Comparison of ENCODE assay signal across 8 cellular contexts in the genomic region with DNA sequence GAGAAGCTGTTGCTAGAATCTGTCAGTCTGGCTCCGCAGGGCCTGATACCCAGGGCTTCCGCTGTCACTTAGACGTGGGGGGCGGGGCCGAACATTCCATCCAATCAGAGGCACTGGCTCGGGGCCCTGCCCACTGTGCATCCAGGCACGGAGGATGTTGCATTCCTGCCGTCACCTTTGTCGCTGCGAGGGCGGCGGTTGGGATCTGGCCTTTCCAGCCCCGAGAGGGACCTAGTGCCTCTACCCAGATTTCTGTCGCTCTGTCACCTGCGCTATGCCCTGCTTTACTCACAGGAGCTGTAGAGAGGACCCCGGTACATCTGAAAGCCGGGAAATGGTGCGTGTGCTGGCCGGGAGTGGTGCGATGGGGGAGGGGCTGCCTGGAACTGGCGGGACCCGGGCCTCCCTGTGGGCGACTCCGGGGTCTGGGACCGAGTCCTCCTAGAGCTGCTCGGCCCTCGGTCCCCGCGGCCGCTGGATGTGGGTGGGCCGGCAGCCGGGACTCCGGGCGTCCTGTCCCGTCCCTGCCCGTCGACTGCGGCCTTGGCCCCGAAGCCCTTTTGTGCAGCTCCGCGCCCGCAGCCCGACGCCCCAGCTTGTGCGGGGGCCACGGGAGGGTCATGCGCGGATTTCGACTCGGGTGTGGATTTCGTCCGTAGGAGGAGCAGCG. TPM values are rescaled to one million over a fixed set of nuclear protein-coding genes. Genes with fewer than 3 reads are reported as not detected.
DNase-seq lines count a peak whose midpoint lies in the region; ATAC-seq and TF ChIP-seq lines count a peak whose summit lies in the region.

A gene (plus strand): TSS at position 133 of the 670 bp plus-strand sequence. CDS start 142 bp downstream, at position 275.

- H3K27ac Mint-ChIP-seq in T-helper 17 cell: peak within 1 kb of the TSS; percentile 49

- no peaks in the 10 kb centered on the region for H3K9me3 ChIP-seq in T-helper 17 cell (ENCODE audit: control insufficient read depth, low read length, poor library complexity, severe bottlenecking)
- H3K9me3 ChIP-seq in right atrium auricular region: no peaks in the 10 kb centered on the region

- H3K27ac ChIP-seq in right atrium auricular region: peak within 1 kb of the TSS; percentile 18 to 60
- no peak within 1 kb of the TSS for H3K27ac ChIP-seq in rectal smooth muscle tissue (ENCODE audit: low read depth, low read length)

- no peak for TF ChIP-seq CTCF in BJ (IDR thresholded peaks at IDR 0.05; ENCODE audit: insufficient read depth, low read depth, low read length)
- TF ChIP-seq CTCF in GM20000 (IDR thresholded peaks at IDR 0.05; ENCODE audit: extremely low read depth, missing control alignments): no peak
- TF ChIP-seq CTCF in right atrium auricular region (IDR thresholded peaks at IDR 0.05): no peak

- H3K4me1 Mint-ChIP-seq in T-helper 17 cell: peaks cover 8% of the 10 kb centered on the region

- no peaks in the 10 kb centered on the region for H3K36me3 Mint-ChIP-seq in T-helper 17 cell (ENCODE audit: low read depth)

- H3K9ac ChIP-seq in rectal smooth muscle tissue (ENCODE audit: low read length): no peak within 1 kb of the TSS

- ATAC-seq in T-helper 17 cell: peak; percentile 100

- H3K4me1 ChIP-seq in right atrium auricular region (peaks cover 0 to 13% of the 10 kb centered on the region in 2 donors), rectal smooth muscle tissue (ENCODE audit: control insufficient read depth, insufficient read depth, low read length) (no peaks in the 10 kb centered on the region)

- H3K4me3 Mint-ChIP-seq in T-helper 17 cell: peak within 1 kb of the TSS; percentile 92

- POLR2A ChIA-PET in BJ (lab: Charles Lee): no interaction called here

- H3K27me3 Mint-ChIP-seq in T-helper 17 cell: no peaks in the 10 kb centered on the region

- H3K4me3 ChIP-seq in BJ (ENCODE audit: low read depth, low read length) (peak within 1 kb of the TSS; percentile 56), right atrium auricular region (peak within 1 kb of the TSS; percentile 50 to 71), rectal smooth muscle tissue (ENCODE audit: low read length) (peak within 1 kb of the TSS; percentile 76)

- no peaks in the 10 kb centered on the region for H3K27me3 ChIP-seq in BJ (ENCODE audit: control insufficient read depth, insufficient read depth, low read length)
- H3K27me3 ChIP-seq in right atrium auricular region: no peaks in the 10 kb centered on the region
- H3K27me3 ChIP-seq in rectal smooth muscle tissue (ENCODE audit: control insufficient read depth, insufficient read depth, low read length): no peaks in the 10 kb centered on the region

- H3K36me3 ChIP-seq in BJ (ENCODE audit: control insufficient read depth, insufficient read depth, low read length) (0 out of 2 replicates have a peak, but pooled peaks cover 2% of the 10 kb centered on the region), right atrium auricular region (no peaks in the 10 kb centered on the region), rectal smooth muscle tissue (ENCODE audit: control insufficient read depth, insufficient read depth, low read length) (no peaks in the 10 kb centered on the region)

- DNase-seq in BJ (ENCODE audit: low read depth) (peak; percentile 33), GM20000 (ENCODE audit: low spot score) (peak; percentile 93), NCI-H1048 (lab: John Stamatoyannopoulos, UW) (peak; percentile 83), T-helper 17 cell (peak; percentile 70 to 75 (median 73)), amygdala (lab: John Stamatoyannopoulos, UW) (peak; percentile 34 to 96 (median 86)), right atrium auricular region (ENCODE audit: low spot score) (peak; percentile 95), ureter (ENCODE audit: low spot score) (peak; percentile 95)

- CTCF ChIA-PET in BJ (lab: Yijun Ruan, JAX): interaction anchor here (1.2 to 1.7 kb wide), 2 partner anchors 8 to 51 kb away, joined by 4 to 5 read pairs; a partner anchor contains a TSS

RNA-seq across cellular contexts. Expression of the gene that starts here (rescaled TPM):
- 3.0 and 5.1 TPM in 2 replicates for polyA plus RNA-seq in BJ (2011; rRNA removed)
- polyA minus RNA-seq in BJ (2011; rRNA and poly(A)+ RNA removed): 2.5 and 3.1 TPM in 2 replicates
- total RNA-seq in T-helper 17 cell: 1 to 10 TPM; 4.5 to 8.4 TPM
- 1 to 10 TPM; 2.6 to 4.6 TPM for total RNA-seq in right atrium auricular region
- total RNA-seq in ureter: 25.3 TPM

Comparison
In these comparisons a context has a peak if more than half of its experiments do, and no peak if none do; other contexts are left out.
1. DNase-seq: peak in every context shown above with its lines; median percentile 95 in right atrium auricular region; 95 in ureter; 93 in GM20000; 86 in amygdala; 83 in NCI-H1048; 73 in T-helper 17 cell; 33 in BJ.